Comparison of ENCODE assay signal across 8 cellular contexts in the genomic region with DNA sequence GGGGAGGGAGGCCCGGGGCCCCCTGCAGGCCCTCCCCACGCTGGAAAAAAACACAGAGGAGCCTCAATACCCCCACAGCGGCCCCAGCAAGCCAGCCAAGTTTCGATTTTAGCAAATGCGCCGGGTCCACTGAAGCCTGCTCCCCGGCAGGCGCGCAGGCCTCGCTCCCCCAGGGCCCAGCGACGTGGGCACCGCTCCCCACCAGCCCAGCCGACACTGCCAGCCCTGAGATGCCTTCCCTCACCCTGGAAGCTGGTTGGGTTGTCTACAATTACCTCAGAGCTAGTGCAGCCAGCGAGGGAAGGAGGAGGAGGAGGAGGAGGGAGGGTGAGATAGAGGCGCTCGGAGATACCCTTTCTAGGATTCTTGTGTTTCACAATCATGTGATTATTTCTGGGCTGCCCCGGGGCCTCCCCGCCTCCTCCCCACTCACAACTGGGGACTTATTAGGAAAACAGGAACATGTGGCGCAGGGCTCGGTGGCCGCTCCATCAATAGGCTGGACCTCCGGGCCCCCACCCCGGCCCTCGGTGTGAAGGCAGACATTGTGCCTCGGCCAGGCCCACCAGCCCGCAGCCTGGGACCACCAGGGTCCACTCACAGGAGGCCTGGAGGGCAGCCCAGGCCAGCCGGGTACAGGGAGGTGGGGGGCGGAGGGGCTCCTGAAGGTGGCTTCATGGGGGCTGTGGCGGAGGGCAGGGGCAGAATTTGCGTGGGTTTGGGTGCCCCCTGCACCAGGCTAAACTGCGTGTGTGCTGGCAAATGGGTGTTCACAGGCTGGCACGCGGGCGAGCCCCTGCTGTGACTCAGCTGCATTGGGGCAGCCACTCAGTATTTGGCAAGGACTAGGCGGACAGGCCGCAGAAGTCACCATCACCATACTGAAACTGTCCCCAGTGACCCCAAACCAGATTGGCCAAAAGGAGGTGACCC.
DNase-seq lines count a peak whose midpoint lies in the region; ATAC-seq and TF ChIP-seq lines count a peak whose summit lies in the region.

No MANE protein-coding gene starts in this region.

- H3K4me1 ChIP-seq in CD8-positive, alpha-beta T cell (ENCODE audit: insufficient read depth, low read length), result peaks cover 57% of the 10 kb centered on the region

- H3K27me3 Mint-ChIP-seq in CD8-positive, alpha-beta T cell (ENCODE audit: low read depth), result no peaks in the 10 kb centered on the region

- H3K9me3 ChIP-seq in CD8-positive, alpha-beta T cell (ENCODE audit: low read length), result no peaks in the 10 kb centered on the region

- H3K36me3 Mint-ChIP-seq in CD8-positive, alpha-beta T cell, result peaks cover 23% of the 10 kb centered on the region

- no peaks in the 10 kb centered on the region for H3K36me3 ChIP-seq in CD8-positive, alpha-beta T cell (ENCODE audit: insufficient read depth, low read length)

- peak overlapping the region; percentile 88 for H3K27ac Mint-ChIP-seq in CD8-positive, alpha-beta T cell

- H3K27me3 ChIP-seq in CD8-positive, alpha-beta T cell (ENCODE audit: insufficient read depth, low read length), result no peaks in the 10 kb centered on the region

- H3K4me3 ChIP-seq in CD8-positive, alpha-beta T cell (ENCODE audit: low read depth, low read length), result peak overlapping the region; percentile 56
- H3K4me3 ChIP-seq in astrocyte of the spinal cord (ENCODE audit: low read depth, low read length), result no peak overlapping the region

- peak overlapping the region; percentile 38 for H3K27ac ChIP-seq in CD8-positive, alpha-beta T cell (ENCODE audit: low read depth, low read length)

- CTCF ChIA-PET in CD8-positive, alpha-beta T cell (lab: Charles Lee), result interaction anchor here (5.3 kb wide), 1 partner anchor 8 kb away, joined by 26 read pairs; no protein-coding TSS in a partner anchor

- peak in 5 of 7 experiments; percentile 17 to 74 (median 57) for DNase-seq in CD8-positive, alpha-beta T cell
- peak in 4 of 5 experiments; percentile 22 to 68 (median 52) for DNase-seq in T-helper 2 cell
- DNase-seq in astrocyte of the spinal cord (ENCODE audit: low read depth, low spot score), result peak; percentile 19
- no peak for DNase-seq in left lobe of liver (ENCODE audit: low spot score)
- DNase-seq in stimulated activated CD8-positive, alpha-beta memory T cell treated with anti-CD3 and anti-CD28 coated beads, Interleukin-7, amount 100 ng/mL, for 4 hours (ENCODE audit: low read depth in 2 of 2), result peak; percentile 28 to 48
- no peak for DNase-seq in NCI-H345 (lab: John Stamatoyannopoulos, UW)
- no peak for DNase-seq in DMS114 treated with DMSO at 0.1 percent for 48 hours (lab: John Stamatoyannopoulos, UW; ENCODE audit: unreplicated experiment)

- H3K9me3 Mint-ChIP-seq in CD8-positive, alpha-beta T cell, result no peaks in the 10 kb centered on the region

- TF ChIP-seq CTCF in CD8-positive, alpha-beta T cell (IDR thresholded peaks at IDR 0.05), result no peak
- no peak for TF ChIP-seq CTCF in astrocyte of the spinal cord (IDR thresholded peaks at IDR 0.05; ENCODE audit: low read depth, low read length)

- H3K4me1 Mint-ChIP-seq in CD8-positive, alpha-beta T cell (ENCODE audit: low read depth), result peaks cover 51% of the 10 kb centered on the region

- intact Hi-C loops in CD8-positive, alpha-beta T cell (cut with DNase I, micrococcal nuclease), result loop anchor here (1.0 to 5.0 kb wide), 3 partner anchors 9 to 485 kb away; a partner anchor contains a TSS

- POLR2A ChIA-PET in CD8-positive, alpha-beta T cell (lab: Charles Lee), result interaction anchor here (3.5 kb wide), 1 partner anchor 8 kb away, joined by 20 read pairs; no protein-coding TSS in a partner anchor

- ATAC-seq in CD8-positive, alpha-beta T cell, result peak; percentile 47
- peak; percentile 27 for ATAC-seq in HG02571 (IDR thresholded peaks at IDR 0.05; ENCODE audit: unreplicated experiment)
- peak; percentile 51 for ATAC-seq in left lobe of liver

- in situ Hi-C loops in astrocyte of the spinal cord (cut with HindIII; ENCODE audit: low sequenced_read_pairs), result no loop called here

- H3K4me3 Mint-ChIP-seq in CD8-positive, alpha-beta T cell, result peak overlapping the region; percentile 81

Comparison
In these comparisons a context has a peak if more than half of its experiments do, and no peak if none do; other contexts are left out.
1. DNase-seq: peak in CD8-positive, alpha-beta T cell (5 of 7), T-helper 2 cell (4 of 5), astrocyte of the spinal cord (single experiment) and stimulated activated CD8-positive, alpha-beta memory T cell treated with anti-CD3 and anti-CD28 coated beads, Interleukin-7, amount 100 ng/mL, for 4 hours (2 of 2); none in left lobe of liver (single experiment), NCI-H345 (single experiment) and DMS114 treated with DMSO at 0.1 percent for 48 hours (single experiment).
2. Peak in every context shown above with its lines, with median percentiles within 50 percentile points of each other: ATAC-seq.